ENCODE assay signal across 1 cellular context in the genomic region with DNA sequence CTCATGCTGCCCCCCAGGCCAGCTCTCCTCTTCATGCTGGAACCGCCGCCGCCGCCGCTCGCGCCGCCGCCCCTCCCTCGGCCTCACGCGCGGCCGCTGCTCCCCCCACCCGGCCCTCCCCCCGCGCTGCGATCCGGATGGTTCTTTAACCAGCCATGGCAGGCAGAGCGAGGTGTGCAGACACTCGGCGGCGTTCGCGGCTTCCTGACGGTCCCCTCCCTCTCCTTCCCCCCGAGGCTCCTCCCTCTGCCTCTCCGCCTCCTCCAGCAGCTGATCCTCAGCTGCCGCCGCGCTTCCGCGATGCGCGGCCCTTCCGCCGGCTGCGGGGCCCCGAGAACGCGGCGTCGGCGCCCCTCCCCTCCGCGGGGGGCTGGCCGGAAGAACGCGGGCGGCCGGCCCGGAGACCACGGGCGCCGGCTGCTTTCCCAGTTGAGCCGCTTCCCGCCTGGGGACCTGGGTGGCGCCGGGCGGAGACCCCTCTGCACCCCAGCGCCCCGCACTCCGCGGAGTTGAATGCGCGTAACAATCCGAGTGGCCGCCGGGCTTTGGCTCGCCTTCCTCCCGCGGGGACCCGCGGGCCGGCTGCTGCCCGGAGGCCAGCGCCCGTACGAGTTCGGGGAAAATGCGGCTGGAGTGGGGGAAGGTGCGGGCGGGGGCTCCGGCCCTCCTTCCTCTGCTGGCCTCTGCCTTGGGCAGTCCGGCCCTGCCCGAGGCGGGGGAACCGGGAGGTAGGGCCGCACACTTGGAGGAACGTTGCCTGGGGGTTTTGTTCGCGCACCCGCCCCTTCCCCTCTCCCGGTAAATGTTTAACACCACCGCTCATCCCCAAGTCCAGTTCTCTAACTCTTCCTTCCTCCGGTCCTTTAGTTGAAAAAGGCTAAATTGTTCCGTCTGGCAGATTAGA.
TF ChIP-seq lines count a peak whose summit lies in the region.

A gene with protein sequence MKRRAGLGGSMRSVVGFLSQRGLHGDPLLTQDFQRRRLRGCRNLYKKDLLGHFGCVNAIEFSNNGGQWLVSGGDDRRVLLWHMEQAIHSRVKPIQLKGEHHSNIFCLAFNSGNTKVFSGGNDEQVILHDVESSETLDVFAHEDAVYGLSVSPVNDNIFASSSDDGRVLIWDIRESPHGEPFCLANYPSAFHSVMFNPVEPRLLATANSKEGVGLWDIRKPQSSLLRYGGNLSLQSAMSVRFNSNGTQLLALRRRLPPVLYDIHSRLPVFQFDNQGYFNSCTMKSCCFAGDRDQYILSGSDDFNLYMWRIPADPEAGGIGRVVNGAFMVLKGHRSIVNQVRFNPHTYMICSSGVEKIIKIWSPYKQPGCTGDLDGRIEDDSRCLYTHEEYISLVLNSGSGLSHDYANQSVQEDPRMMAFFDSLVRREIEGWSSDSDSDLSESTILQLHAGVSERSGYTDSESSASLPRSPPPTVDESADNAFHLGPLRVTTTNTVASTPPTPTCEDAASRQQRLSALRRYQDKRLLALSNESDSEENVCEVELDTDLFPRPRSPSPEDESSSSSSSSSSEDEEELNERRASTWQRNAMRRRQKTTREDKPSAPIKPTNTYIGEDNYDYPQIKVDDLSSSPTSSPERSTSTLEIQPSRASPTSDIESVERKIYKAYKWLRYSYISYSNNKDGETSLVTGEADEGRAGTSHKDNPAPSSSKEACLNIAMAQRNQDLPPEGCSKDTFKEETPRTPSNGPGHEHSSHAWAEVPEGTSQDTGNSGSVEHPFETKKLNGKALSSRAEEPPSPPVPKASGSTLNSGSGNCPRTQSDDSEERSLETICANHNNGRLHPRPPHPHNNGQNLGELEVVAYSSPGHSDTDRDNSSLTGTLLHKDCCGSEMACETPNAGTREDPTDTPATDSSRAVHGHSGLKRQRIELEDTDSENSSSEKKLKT (minus strand): TSS at position 176 of the 904 bp plus-strand sequence. CDS start 141 bp downstream, at position 35.

TF ChIP-seq in HEK293, 187 proteins besides CTCF, POLR2A, EP300 and RAD21 (continued from another document and continues in another):
- TF ChIP-seq PRDM2 (tag by site-specific recombination; IDR thresholded peaks at IDR 0.05; ENCODE audit: borderline replicate concordance) (no peak), ZNF335 (tag by site-specific recombination; conservative IDR thresholded peaks at IDR 0.05) (peak; percentile 71), ZNF37A (tag by site-specific recombination; IDR thresholded peaks at IDR 0.05) (no peak), ZNF747 (tag by site-specific recombination; IDR thresholded peaks at IDR 0.05) (no peak), IKZF3 (tag by site-specific recombination; IDR thresholded peaks at IDR 0.05) (peak; percentile 37; the same call in 1 of the 2 replicates), ZIC2 (tag by site-specific recombination; IDR thresholded peaks at IDR 0.05) (no peak), ZNF513 (tag by site-specific recombination; IDR thresholded peaks at IDR 0.05) (no peak), FEZF1 (tag by site-specific recombination; IDR thresholded peaks at IDR 0.05) (no peak), ZNF391 (tag by site-specific recombination; IDR thresholded peaks at IDR 0.05; ENCODE audit: borderline replicate concordance, low read depth) (no peak), ZNF571 (tag by site-specific recombination; IDR thresholded peaks at IDR 0.05) (no peak), ZNF449 (tag by site-specific recombination; IDR thresholded peaks at IDR 0.05) (no peak), ZNF76 (tag by site-specific recombination; IDR thresholded peaks at IDR 0.05; ENCODE audit: borderline replicate concordance, low read depth) (no peak), ZNF23 (tag by site-specific recombination; IDR thresholded peaks at IDR 0.05; ENCODE audit: borderline replicate concordance) (no peak), KLF16 (tag by site-specific recombination; IDR thresholded peaks at IDR 0.05) (0 out of 2 replicates have a peak, but pooled peaks have one; percentile 46), ZNF404 (tag by site-specific recombination; IDR thresholded peaks at IDR 0.05) (no peak), TSHZ1 (tag by site-specific recombination; IDR thresholded peaks at IDR 0.05; ENCODE audit: borderline replicate concordance) (no peak), MZF1 (tag by site-specific recombination; IDR thresholded peaks at IDR 0.05; ENCODE audit: borderline replicate concordance) (no peak), ZNF549 (tag by site-specific recombination; IDR thresholded peaks at IDR 0.05) (no peak), KLF1 (tag by site-specific recombination; IDR thresholded peaks at IDR 0.05) (0 out of 2 replicates have a peak, but pooled peaks have one; percentile 19), ZNF548 (tag by site-specific recombination; IDR thresholded peaks at IDR 0.05) (no peak), ZNF394 (tag by site-specific recombination; IDR thresholded peaks at IDR 0.05; ENCODE audit: borderline replicate concordance) (peak; percentile 33; the same call in 1 of the 2 replicates), ZNF521 (tag by site-specific recombination; IDR thresholded peaks at IDR 0.05) (no peak), PRDM1 (tag by site-specific recombination; IDR thresholded peaks at IDR 0.05) (no peak), ZBTB7A (tag by site-specific recombination; IDR thresholded peaks at IDR 0.05; ENCODE audit: low read depth) (no peak), ZBTB20 (tag by site-specific recombination; IDR thresholded peaks at IDR 0.05) (peak; percentile 71), ZNF341 (tag by site-specific recombination; IDR thresholded peaks at IDR 0.05; ENCODE audit: low read depth) (peak; percentile 94), ZNF175 (tag by site-specific recombination; IDR thresholded peaks at IDR 0.05) (no peak), ZNF580 (tag by site-specific recombination; IDR thresholded peaks at IDR 0.05) (no peak), ZFP69B (tag by site-specific recombination; IDR thresholded peaks at IDR 0.05) (peak; percentile 64; the same call in 1 of the 2 replicates)
- TF ChIP-seq, protein P1, sequence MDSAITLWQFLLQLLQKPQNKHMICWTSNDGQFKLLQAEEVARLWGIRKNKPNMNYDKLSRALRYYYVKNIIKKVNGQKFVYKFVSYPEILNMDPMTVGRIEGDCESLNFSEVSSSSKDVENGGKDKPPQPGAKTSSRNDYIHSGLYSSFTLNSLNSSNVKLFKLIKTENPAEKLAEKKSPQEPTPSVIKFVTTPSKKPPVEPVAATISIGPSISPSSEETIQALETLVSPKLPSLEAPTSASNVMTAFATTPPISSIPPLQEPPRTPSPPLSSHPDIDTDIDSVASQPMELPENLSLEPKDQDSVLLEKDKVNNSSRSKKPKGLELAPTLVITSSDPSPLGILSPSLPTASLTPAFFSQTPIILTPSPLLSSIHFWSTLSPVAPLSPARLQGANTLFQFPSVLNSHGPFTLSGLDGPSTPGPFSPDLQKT (IDR thresholded peaks at IDR 0.05; ENCODE audit: borderline replicate concordance, low read depth, low read length) = no peak
- TF ChIP-seq, protein P2, sequence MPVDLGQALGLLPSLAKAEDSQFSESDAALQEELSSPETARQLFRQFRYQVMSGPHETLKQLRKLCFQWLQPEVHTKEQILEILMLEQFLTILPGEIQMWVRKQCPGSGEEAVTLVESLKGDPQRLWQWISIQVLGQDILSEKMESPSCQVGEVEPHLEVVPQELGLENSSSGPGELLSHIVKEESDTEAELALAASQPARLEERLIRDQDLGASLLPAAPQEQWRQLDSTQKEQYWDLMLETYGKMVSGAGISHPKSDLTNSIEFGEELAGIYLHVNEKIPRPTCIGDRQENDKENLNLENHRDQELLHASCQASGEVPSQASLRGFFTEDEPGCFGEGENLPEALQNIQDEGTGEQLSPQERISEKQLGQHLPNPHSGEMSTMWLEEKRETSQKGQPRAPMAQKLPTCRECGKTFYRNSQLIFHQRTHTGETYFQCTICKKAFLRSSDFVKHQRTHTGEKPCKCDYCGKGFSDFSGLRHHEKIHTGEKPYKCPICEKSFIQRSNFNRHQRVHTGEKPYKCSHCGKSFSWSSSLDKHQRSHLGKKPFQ (tag by site-specific recombination; IDR thresholded peaks at IDR 0.05) = no peak
- TF ChIP-seq, protein P3, sequence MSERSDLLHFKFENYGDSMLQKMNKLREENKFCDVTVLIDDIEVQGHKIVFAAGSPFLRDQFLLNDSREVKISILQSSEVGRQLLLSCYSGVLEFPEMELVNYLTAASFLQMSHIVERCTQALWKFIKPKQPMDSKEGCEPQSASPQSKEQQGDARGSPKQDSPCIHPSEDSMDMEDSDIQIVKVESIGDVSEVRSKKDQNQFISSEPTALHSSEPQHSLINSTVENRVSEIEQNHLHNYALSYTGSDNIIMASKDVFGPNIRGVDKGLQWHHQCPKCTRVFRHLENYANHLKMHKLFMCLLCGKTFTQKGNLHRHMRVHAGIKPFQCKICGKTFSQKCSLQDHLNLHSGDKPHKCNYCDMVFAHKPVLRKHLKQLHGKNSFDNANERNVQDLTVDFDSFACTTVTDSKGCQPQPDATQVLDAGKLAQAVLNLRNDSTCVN (tag by site-specific recombination; optimal IDR thresholded peaks at IDR 0.05) = peak; percentile 75
